8 cellular contexts compared by ENCODE assay signal in genomic region chr17:38869647-38870258, GRCh38. TPM values are rescaled to one million over a fixed set of nuclear protein-coding genes. Genes with fewer than 3 reads are reported as not detected.
DNase-seq lines count a peak whose midpoint lies in the region; ATAC-seq and TF ChIP-seq lines count a peak whose summit lies in the region.

Gene LASP1, plus strand, starts transcription at chr17:38870058. Its CDS starts 132 bp downstream, at chr17:38870190.

- H3K27me3 ChIP-seq in Panc1 (ENCODE audit: control insufficient read depth, insufficient read depth, low read length) (no peaks in the 10 kb centered on the region), esophagus (ENCODE audit: control insufficient read depth in 1 of 2, insufficient read depth in 2 of 2, low read length in 2 of 2) (no peaks in the 10 kb centered on the region), muscle layer of colon (ENCODE audit: control insufficient read depth in 1 of 2, insufficient read depth in 2 of 2, low read length in 2 of 2) (no peaks in the 10 kb centered on the region)

- BruUV-seq in Panc1 (replicated peaks; lab: Mats Ljungman, UMichigan): no TSS peak

- POLR2A ChIA-PET in Panc1 (lab: Charles Lee): no interaction called here

- no peaks in the 10 kb centered on the region for H3K9me3 ChIP-seq in Panc1 (ENCODE audit: control insufficient read depth, insufficient read depth, low read depth, low read length)
- H3K9me3 ChIP-seq in esophagus (ENCODE audit: control insufficient read depth in 2 of 2, insufficient read depth in 1 of 2, low read depth in 1 of 2, low read length in 1 of 2): no peaks in the 10 kb centered on the region
- H3K9me3 ChIP-seq in muscle layer of colon (ENCODE audit: low read length): no peaks in the 10 kb centered on the region

- intact Hi-C loops in Panc1 (cut with micrococcal nuclease; ENCODE audit: unreplicated experiment): no loop called here

- peaks cover 53% of the 10 kb centered on the region for H3K4me1 Mint-ChIP-seq in activated T-cell treated with anti-CD3 and anti-CD28 coated beads, Interleukin-2, amount 50 U/mL, for 24 hours (ENCODE audit: low read depth)

- H3K9me3 Mint-ChIP-seq in activated T-cell treated with anti-CD3 and anti-CD28 coated beads, Interleukin-2, amount 50 U/mL, for 24 hours: no peaks in the 10 kb centered on the region

- no peak for TF ChIP-seq CTCF in Panc1 (IDR thresholded peaks at IDR 0.05)

- DNase-seq in COR-L47 (lab: John Stamatoyannopoulos, UW) (peak; percentile 78), HuH-7 (ENCODE audit: low spot score) (peak; percentile 87), Panc1 (ENCODE audit: low read depth, low spot score) (no peak)
- DNase-seq in activated T-cell treated with anti-CD3 and anti-CD28 coated beads, Interleukin-2, amount 50 U/mL, for 24 hours: peak; percentile 92
- DNase-seq in stimulated activated CD8-positive, alpha-beta memory T cell treated with anti-CD3 and anti-CD28 coated beads, Interleukin-7, amount 100 ng/mL, for 24 hours (ENCODE audit: low read depth): peak; percentile 68

- peaks cover 35% of the 10 kb centered on the region for H3K4me1 ChIP-seq in Panc1 (ENCODE audit: control insufficient read depth, insufficient read depth, low read length)
- peaks cover 20 to 27% of the 10 kb centered on the region in 2 donors for H3K4me1 ChIP-seq in esophagus (ENCODE audit: control insufficient read depth in 2 of 2, insufficient read depth in 2 of 2, low read length in 1 of 2)
- H3K4me1 ChIP-seq in muscle layer of colon (ENCODE audit: insufficient read depth, low read length): peaks cover 44% of the 10 kb centered on the region

- peak within 1 kb of the TSS; percentile 91 for H3K4me3 Mint-ChIP-seq in activated T-cell treated with anti-CD3 and anti-CD28 coated beads, Interleukin-2, amount 50 U/mL, for 24 hours

- CTCF ChIA-PET in Panc1 (lab: Charles Lee): interaction anchor here (0.7 kb wide), 1 partner anchor 71 kb away, joined by 9 read pairs; no protein-coding TSS in a partner anchor

- H3K27me3 Mint-ChIP-seq in activated T-cell treated with anti-CD3 and anti-CD28 coated beads, Interleukin-2, amount 50 U/mL, for 24 hours: no peaks in the 10 kb centered on the region

- H3K36me3 ChIP-seq in Panc1 (ENCODE audit: control insufficient read depth, insufficient read depth, low read length): no peaks in the 10 kb centered on the region; the same call in 1 of the 2 replicates
- H3K36me3 ChIP-seq in esophagus (ENCODE audit: control insufficient read depth in 2 of 2, insufficient read depth in 2 of 2, low read length in 1 of 2): peaks cover 0 to 1% of the 10 kb centered on the region in 2 donors
- H3K36me3 ChIP-seq in muscle layer of colon (ENCODE audit: insufficient read depth, low read length): no peaks in the 10 kb centered on the region

- H3K27ac ChIP-seq in Panc1 (ENCODE audit: low read length) (peak within 1 kb of the TSS; percentile 89), esophagus (ENCODE audit: low read depth in 2 of 2, low read length in 1 of 2) (peak within 1 kb of the TSS; percentile 96 to 99), muscle layer of colon (ENCODE audit: low read depth, low read length) (peak within 1 kb of the TSS; percentile 99)

- peaks cover 36% of the 10 kb centered on the region for H3K36me3 Mint-ChIP-seq in activated T-cell treated with anti-CD3 and anti-CD28 coated beads, Interleukin-2, amount 50 U/mL, for 24 hours (ENCODE audit: low read depth)

- H3K4me3 ChIP-seq in Panc1 (ENCODE audit: low read depth in 2 of 2, low read length in 2 of 2) (peak within 1 kb of the TSS; percentile 87 to 94), esophagus (ENCODE audit: low read depth in 1 of 2, low read length in 2 of 2) (peak within 1 kb of the TSS; percentile 82 to 88), muscle layer of colon (ENCODE audit: low read depth in 1 of 2, low read length in 2 of 2) (peak within 1 kb of the TSS; percentile 85 to 94)

- WGBS in esophagus, 2 donors: 0 to 1% methylated on average over 39 to 65 of the region's 65 CpGs

- H3K27ac Mint-ChIP-seq in activated T-cell treated with anti-CD3 and anti-CD28 coated beads, Interleukin-2, amount 50 U/mL, for 24 hours: peak within 1 kb of the TSS; percentile 99

- ATAC-seq in GM21367 (IDR thresholded peaks at IDR 0.05; ENCODE audit: unreplicated experiment) (peak; percentile 24), Panc1 (peak; percentile 76)

- in situ Hi-C loops in Panc1 (cut with HindIII; ENCODE audit: low pct_unique_long_range_greater_than_20kb, low sequenced_read_pairs): no loop called here

- H3K9ac ChIP-seq in muscle layer of colon (ENCODE audit: low read length): peak within 1 kb of the TSS; percentile 74

RNA-seq across cellular contexts. Expression of gene LASP1, which starts in this region (rescaled TPM):
- 112 TPM for total RNA-seq in Panc1 (2021; ENCODE audit: unreplicated experiment)
- 117 TPM for polyA plus RNA-seq in Panc1 (2012; ENCODE audit: insufficient read length)
- 10 to 100 TPM; 26.5 to 33.0 TPM for polyA plus RNA-seq in esophagus
